ENCODE assay signal across 8 cellular contexts in genomic region chr11:126318642-126319373, GRCh38. TPM values are rescaled to one million over a fixed set of nuclear protein-coding genes. Genes with fewer than 3 reads are reported as not detected.
DNase-seq lines count a peak whose midpoint lies in the region; ATAC-seq and TF ChIP-seq lines count a peak whose summit lies in the region.

No MANE protein-coding gene starts in this region.

- peaks cover 0 to 11% (median 5%) of the 10 kb centered on the region in 11 donors for H3K9me3 Mint-ChIP-seq in naive thymus-derived CD4-positive, alpha-beta T cell

- H3K9me3 ChIP-seq in naive thymus-derived CD4-positive, alpha-beta T cell (ENCODE audit: control insufficient read depth in 2 of 3, low read length in 3 of 3), result no peaks in the 10 kb centered on the region

- CTCF ChIA-PET in naive thymus-derived CD4-positive, alpha-beta T cell (lab: Charles Lee), result interaction anchor here (0.6 to 2.6 kb wide), 6 partner anchors 8 to 191 kb away, joined by 3 to 7 read pairs (median 4); no protein-coding TSS in a partner anchor

- POLR2A ChIA-PET in naive thymus-derived CD4-positive, alpha-beta T cell (lab: Charles Lee), result interaction anchor here (0.8 to 2.6 kb wide), 3 partner anchors 14 to 101 kb away, joined by 3 to 14 read pairs (median 3); partner anchors contain the start of gene DCPS

- intact Hi-C loops in naive thymus-derived CD4-positive, alpha-beta T cell (cut with micrococcal nuclease), result loop anchor here in 1 of 2 donors (1.0 to 2.0 kb wide), 2 partner anchors 14 to 34 kb away; partner anchors contain the start of gene DCPS

- peaks cover 17 to 44% (median 34%) of the 10 kb centered on the region in 5 donors for H3K36me3 Mint-ChIP-seq in naive thymus-derived CD4-positive, alpha-beta T cell

- no peak for TF ChIP-seq CTCF in AG10803 (conservative IDR thresholded peaks at IDR 0.05; ENCODE audit: low read length)

- peaks cover 24 to 25% of the 10 kb centered on the region in 2 donors for H3K4me1 ChIP-seq in naive thymus-derived CD4-positive, alpha-beta T cell (ENCODE audit: control insufficient read depth in 2 of 2, insufficient read depth in 2 of 2, low read length in 2 of 2)

- H3K4me1 Mint-ChIP-seq in naive thymus-derived CD4-positive, alpha-beta T cell, result peaks cover 39 to 50% (median 42%) of the 10 kb centered on the region in 7 donors

- ATAC-seq in GM18861 (IDR thresholded peaks at IDR 0.05; ENCODE audit: unreplicated experiment) (peak; percentile 92), HG03066 (IDR thresholded peaks at IDR 0.05; ENCODE audit: low read depth, unreplicated experiment) (peak; percentile 80)
- ATAC-seq in naive thymus-derived CD4-positive, alpha-beta T cell, result peak; percentile 79

- H3K27me3 ChIP-seq in naive thymus-derived CD4-positive, alpha-beta T cell (ENCODE audit: control insufficient read depth in 2 of 2, insufficient read depth in 2 of 2, low read length in 2 of 2), result no peaks in the 10 kb centered on the region
- H3K27me3 ChIP-seq in H7 (ENCODE audit: control insufficient read depth, insufficient read depth, low read length), result no peaks in the 10 kb centered on the region

- peak overlapping the region; percentile 55 to 77 (median 62) for H3K4me3 Mint-ChIP-seq in naive thymus-derived CD4-positive, alpha-beta T cell

- H3K27ac ChIP-seq in naive thymus-derived CD4-positive, alpha-beta T cell (ENCODE audit: low read depth, low read length), result peak overlapping the region; percentile 62

- H3K27ac Mint-ChIP-seq in naive thymus-derived CD4-positive, alpha-beta T cell, result peak overlapping the region; percentile 7 to 92 (median 87)

- H3K4me3 ChIP-seq in AG10803 (ENCODE audit: low read length) (peak overlapping the region; percentile 52), H7 (ENCODE audit: insufficient read depth, low read depth, low read length) (no peak overlapping the region)
- peak overlapping the region; percentile 38 for H3K4me3 ChIP-seq in naive thymus-derived CD4-positive, alpha-beta T cell (ENCODE audit: low read length)

- no peaks in the 10 kb centered on the region for H3K27me3 Mint-ChIP-seq in naive thymus-derived CD4-positive, alpha-beta T cell

- peaks cover 0 to 9% (median 0%) of the 10 kb centered on the region in 3 experiments for H3K36me3 ChIP-seq in naive thymus-derived CD4-positive, alpha-beta T cell (ENCODE audit: control insufficient read depth in 2 of 3, insufficient read depth in 3 of 3, low read length in 3 of 3)
- no peaks in the 10 kb centered on the region; the same call in 1 of the 2 replicates for H3K36me3 ChIP-seq in H7 (replicated peaks; ENCODE audit: control insufficient read depth, insufficient read depth, low read length)

- DNase-seq in AG10803 (ENCODE audit: low read depth), result peak; percentile 98
- DNase-seq in SIG-M5 (lab: John Stamatoyannopoulos, UW), result peak; percentile 81
- DNase-seq in dedifferentiated amniotic fluid mesenchymal stem cell (ENCODE audit: extremely low spot score), result peak; percentile 94
- peak in 2 of 9 donors; percentile 21 to 27 for DNase-seq in naive thymus-derived CD4-positive, alpha-beta T cell
- no peak for DNase-seq in H7
- no peak for DNase-seq in NCI-H510A (lab: John Stamatoyannopoulos, UW)

RNA-seq across cellular contexts. Expression of gene DCPS, which starts 14.9 kb away (rescaled TPM):
- total RNA-seq in naive thymus-derived CD4-positive, alpha-beta T cell, result 10 to 100 TPM; 11.0 to 37.2 (median 17.4) TPM
- 10 to 100 TPM; 37.9 to 39.2 TPM for polyA plus RNA-seq in naive thymus-derived CD4-positive, alpha-beta T cell
- total RNA-seq in H7 (2014; rRNA removed; shearing (Covaris generic)), result 21.4 TPM in 2 replicates

RNA-seq across cellular contexts. Expression of gene TIRAP, which starts 35.9 kb away (rescaled TPM):
- 10 to 100 TPM; 12.9 to 21.5 (median 17.9) TPM for total RNA-seq in naive thymus-derived CD4-positive, alpha-beta T cell
- 10 to 100 TPM in 1 of 2 donors, 1 to 10 TPM in 1; 9.6 to 15.3 TPM for polyA plus RNA-seq in naive thymus-derived CD4-positive, alpha-beta T cell
- total RNA-seq in H7 (2014; rRNA removed; shearing (Covaris generic)), result 4.2 and 5.8 TPM in 2 replicates

RNA-seq across cellular contexts. Expression of gene ST3GAL4, which starts 36.7 kb away (rescaled TPM):
- 10 to 100 TPM in 1 of 5 experiments, 1 to 10 TPM in 4; 2.7 to 13.4 (median 4.7) TPM for total RNA-seq in naive thymus-derived CD4-positive, alpha-beta T cell
- 1 to 10 TPM; 4.0 to 4.1 TPM for polyA plus RNA-seq in naive thymus-derived CD4-positive, alpha-beta T cell
- total RNA-seq in H7 (2014; rRNA removed; shearing (Covaris generic)), result 16.0 and 19.4 TPM in 2 replicates

RNA-seq across cellular contexts. Expression of gene FOXRED1, which starts 49.9 kb away (rescaled TPM):
- total RNA-seq in naive thymus-derived CD4-positive, alpha-beta T cell, result 10 to 100 TPM; 27.5 to 42.7 (median 35.5) TPM
- 10 to 100 TPM; 20.4 to 26.1 TPM for polyA plus RNA-seq in naive thymus-derived CD4-positive, alpha-beta T cell
- total RNA-seq in H7 (2014; rRNA removed; shearing (Covaris generic)), result 54.0 and 68.7 TPM in 2 replicates

RNA-seq across cellular contexts. Expression of gene SRPRA, which starts 50.1 kb away (rescaled TPM):
- 100 to 1,000 TPM; 141 to 179 (median 150) TPM for total RNA-seq in naive thymus-derived CD4-positive, alpha-beta T cell
- polyA plus RNA-seq in naive thymus-derived CD4-positive, alpha-beta T cell, result 100 to 1,000 TPM in 1 of 2 donors, 10 to 100 TPM in 1; 81.6 to 144 TPM
- total RNA-seq in H7 (2014; rRNA removed; shearing (Covaris generic)), result 65.9 and 72.7 TPM in 2 replicates

Comparison
In these comparisons a context has a peak if more than half of its experiments do, and no peak if none do; other contexts are left out.
1. DNase-seq: peak in AG10803 (single experiment), SIG-M5 (single experiment) and dedifferentiated amniotic fluid mesenchymal stem cell (single experiment); none in H7 (single experiment) and NCI-H510A (single experiment).
2. Peak in every context shown above with its lines, with median percentiles within 50 percentile points of each other: ATAC-seq.